In the genomic region with DNA sequence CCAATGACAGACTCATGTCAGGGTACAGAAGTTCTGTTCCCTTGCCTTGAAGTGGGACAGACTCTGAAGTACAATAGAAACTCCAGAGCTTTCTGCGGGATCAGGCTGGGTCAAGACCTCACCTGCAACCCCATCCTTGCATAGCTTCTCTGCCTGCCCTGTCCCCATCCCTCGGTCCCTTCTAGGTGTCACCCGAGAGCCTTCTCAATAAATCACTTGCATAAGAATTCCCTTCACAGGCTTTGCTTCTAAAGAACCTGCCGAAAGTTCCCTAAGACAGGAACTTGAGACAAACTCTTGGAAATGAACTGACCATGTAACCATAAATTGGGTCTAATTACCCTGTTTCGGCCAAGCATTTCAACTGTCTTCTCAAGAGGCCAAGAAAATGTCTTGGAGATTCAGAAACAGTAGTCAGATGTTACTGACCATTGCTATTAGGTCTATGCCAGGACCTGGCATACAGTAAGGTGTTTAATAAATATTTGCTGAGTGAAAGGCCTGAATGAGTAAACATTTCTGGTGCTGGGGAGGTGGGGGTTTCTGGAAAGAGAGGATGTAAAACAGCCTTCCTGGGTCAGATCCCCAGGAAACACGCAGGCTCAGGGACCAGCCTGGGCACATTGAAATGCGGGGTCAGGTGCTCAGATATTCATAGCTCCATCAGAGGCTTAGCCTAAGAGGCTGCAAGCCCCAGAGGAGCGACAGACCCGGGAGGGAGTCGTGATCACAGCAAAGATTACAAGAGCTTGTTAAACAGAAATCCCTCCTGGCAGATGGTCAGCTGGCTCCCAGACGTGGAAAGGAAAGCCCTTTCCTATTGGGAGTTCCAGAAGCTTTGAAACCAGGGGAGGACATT, we compare ENCODE assay signal across 23 cellular contexts.
DNase-seq lines count a peak whose midpoint lies in the region; ATAC-seq, FAIRE-seq and TF ChIP-seq lines count a peak whose summit lies in the region.
"Had no signal": no experiment of that assay in that cellular context is flagged by ENCODE, and none has a peak within 500 bp of the region (broad histone marks: within the 10 kb centered on the region; RNA-seq: fewer than 3 reads in every experiment).

No MANE protein-coding gene starts in this region.

- intact Hi-C loops in Calu3 (cut with micrococcal nuclease; ENCODE audit: unreplicated experiment): no loop called here

- BruUV-seq in Calu3 (replicated peaks; lab: Mats Ljungman, UMichigan): no TSS peak

- POLR2A ChIA-PET in A549 (lab: Yijun Ruan, JAX): no interaction called here

- WGBS in A549 (ENCODE audit: missing lambda C conversion rate): 30% methylated on average over 11 of the region's 11 CpGs

- H3K27ac Mint-ChIP-seq in glutamatergic neuron (ENCODE audit: unreplicated experiment) (peak overlapping the region; percentile 78), Calu3 (ENCODE audit: unreplicated experiment) (no peak overlapping the region)
- H3K27ac Mint-ChIP-seq: activated CD4-positive, alpha-beta T cell treated with anti-CD3 and anti-CD28 coated beads, Interleukin-2, amount 10 ng/mL, durations not matched to agents 7 days and 5 days had no signal

- ATAC-seq in A549 (no peak), GM21526 (IDR thresholded peaks at IDR 0.05; ENCODE audit: low FRiP score, unreplicated experiment) (no peak), HG03175 (IDR thresholded peaks at IDR 0.05; ENCODE audit: unreplicated experiment) (no peak)
- ATAC-seq: Panc1 had no signal

- H3K4me1 Mint-ChIP-seq in glutamatergic neuron (ENCODE audit: low read depth, unreplicated experiment) (peaks cover 32% of the 10 kb centered on the region), Calu3 (ENCODE audit: low read depth, unreplicated experiment) (no peaks in the 10 kb centered on the region)
- H3K4me1 Mint-ChIP-seq: activated CD4-positive, alpha-beta T cell treated with anti-CD3 and anti-CD28 coated beads, Interleukin-2, amount 10 ng/mL, durations not matched to agents 7 days and 5 days had no signal

- FAIRE-seq in A549 (lab: Jason Lieb, UNC): no peak
- FAIRE-seq: GM18507 had no signal

- H3K4me1 ChIP-seq in A549: 0 out of 3 replicates have a peak, but pooled peaks cover 5% of the 10 kb centered on the region
- H3K4me1 ChIP-seq: HAP-1, right atrium auricular region, thyroid gland had no signal

- H3K4me3 Mint-ChIP-seq in glutamatergic neuron (ENCODE audit: unreplicated experiment) (peak overlapping the region; percentile 1), Calu3 (ENCODE audit: low read depth, unreplicated experiment) (no peak overlapping the region)
- H3K4me3 Mint-ChIP-seq: activated CD4-positive, alpha-beta T cell treated with anti-CD3 and anti-CD28 coated beads, Interleukin-2, amount 10 ng/mL, durations not matched to agents 7 days and 5 days had no signal

- no peak for DNase-seq in A549 (ENCODE audit: low read depth in 1 of 2, low spot score in 1 of 2)
- DNase-seq in NCI-H1092 treated with DMSO at 0.1 percent for 48 hours (lab: John Stamatoyannopoulos, UW): peak; percentile 72
- DNase-seq in NCI-H82 (lab: John Stamatoyannopoulos, UW): peak; percentile 99
- DNase-seq in glutamatergic neuron: peak; percentile 79
- DNase-seq in NCI-H1436 (lab: John Stamatoyannopoulos, UW): no peak
- DNase-seq in Calu3: no peak
- DNase-seq: activated CD4-positive, alpha-beta T cell treated with anti-CD3 and anti-CD28 coated beads, Interleukin-2, amount 10 ng/mL, durations not matched to agents 7 days and 5 days; activated CD8-positive, alpha-beta memory T cell treated with anti-CD3 and anti-CD28 coated beads, Interleukin-2, amount 50 U/mL, for 48 hours; activated gamma-delta T cell treated with Interleukin-2 at 50 U/mL for 16 hours; central memory CD4-positive, alpha-beta T cell; DMS79 treated with DMSO at 0.1 percent for 48 hours; NCI-H1105 treated with DMSO at 0.1 percent for 48 hours; nucleus accumbens; stimulated activated CD4-positive, alpha-beta T cell treated with anti-CD3 and anti-CD28 coated beads, Interleukin-15, amount 100 ng/mL, for 24 hours; stimulated activated naive CD4-positive, alpha-beta T cell; thyroid gland had no signal

- H3K27ac ChIP-seq in A549: no peak overlapping the region
- H3K27ac ChIP-seq: C4-2B, right atrium auricular region, thyroid gland had no signal

- peaks cover 2% of the 10 kb centered on the region for H3K9me3 Mint-ChIP-seq in glutamatergic neuron (ENCODE audit: unreplicated experiment)
- no peaks in the 10 kb centered on the region for H3K9me3 Mint-ChIP-seq in Calu3 (ENCODE audit: low read depth, unreplicated experiment)
- H3K9me3 Mint-ChIP-seq: activated CD4-positive, alpha-beta T cell treated with anti-CD3 and anti-CD28 coated beads, Interleukin-2, amount 10 ng/mL, durations not matched to agents 7 days and 5 days had no signal

- CTCF ChIA-PET in A549 (lab: Yijun Ruan, JAX): no interaction called here
- CTCF ChIA-PET in Calu3 (lab: Charles Lee): no interaction called here

- 0 out of 3 replicates have a peak overlapping the region, but pooled peaks have one; percentile 19 for H3K4me2 ChIP-seq in A549

- H3K27me3 Mint-ChIP-seq in glutamatergic neuron (ENCODE audit: unreplicated experiment) (peaks cover 5% of the 10 kb centered on the region), Calu3 (ENCODE audit: unreplicated experiment) (peaks cover 95% of the 10 kb centered on the region)

- no peaks in the 10 kb centered on the region for H3K36me3 Mint-ChIP-seq in glutamatergic neuron (ENCODE audit: unreplicated experiment)
- H3K36me3 Mint-ChIP-seq in Calu3 (ENCODE audit: insufficient read depth, unreplicated experiment): no peaks in the 10 kb centered on the region

- no peak for TF ChIP-seq EP300 in A549 (IDR thresholded peaks at IDR 0.05)

- no peak for TF ChIP-seq RAD21 in A549 (conservative IDR thresholded peaks at IDR 0.05 in 1 of 2, IDR thresholded peaks at IDR 0.05 in 1 of 2)

- TF ChIP-seq CTCF in A549 (IDR thresholded peaks at IDR 0.05) (no peak), glutamatergic neuron (IDR thresholded peaks at IDR 0.05; ENCODE audit: partially characterized antibody, unreplicated experiment) (no peak), Calu3 (IDR thresholded peaks at IDR 0.05; ENCODE audit: unreplicated experiment) (no peak)

- no peak overlapping the region for H3K4me3 ChIP-seq in A549
- H3K4me3 ChIP-seq: HAP-1, right atrium auricular region, thyroid gland had no signal

- H3K9me3 ChIP-seq in A549: no peaks in the 10 kb centered on the region; the same call in 2 of the 3 replicates
- H3K9me3 ChIP-seq: right atrium auricular region, thyroid gland had no signal

- no peak for TF ChIP-seq POLR2A in A549 (IDR thresholded peaks at IDR 0.05; ENCODE audit: low read length)

TF ChIP-seq in A549, 52 proteins besides CTCF, POLR2A, EP300 and RAD21:
- no peak for TF ChIP-seq GATA3 (IDR thresholded peaks at IDR 0.05; ENCODE audit: borderline replicate concordance)
- TF ChIP-seq SREBF2 (IDR thresholded peaks at IDR 0.05): no peak
- TF ChIP-seq TP53 (CRISPR knock-in tag; IDR thresholded peaks at IDR 0.05): no peak

Comparison
In these comparisons a context has a peak if more than half of its experiments do, and no peak if none do; other contexts are left out.
1. DNase-seq: peak in NCI-H1092 treated with DMSO at 0.1 percent for 48 hours (single experiment), NCI-H82 (single experiment) and glutamatergic neuron (single experiment); none in A549 (0 of 2), NCI-H1436 (single experiment) and Calu3 (single experiment).